ENCODE assay signal across 9 cellular contexts in the genomic region with DNA sequence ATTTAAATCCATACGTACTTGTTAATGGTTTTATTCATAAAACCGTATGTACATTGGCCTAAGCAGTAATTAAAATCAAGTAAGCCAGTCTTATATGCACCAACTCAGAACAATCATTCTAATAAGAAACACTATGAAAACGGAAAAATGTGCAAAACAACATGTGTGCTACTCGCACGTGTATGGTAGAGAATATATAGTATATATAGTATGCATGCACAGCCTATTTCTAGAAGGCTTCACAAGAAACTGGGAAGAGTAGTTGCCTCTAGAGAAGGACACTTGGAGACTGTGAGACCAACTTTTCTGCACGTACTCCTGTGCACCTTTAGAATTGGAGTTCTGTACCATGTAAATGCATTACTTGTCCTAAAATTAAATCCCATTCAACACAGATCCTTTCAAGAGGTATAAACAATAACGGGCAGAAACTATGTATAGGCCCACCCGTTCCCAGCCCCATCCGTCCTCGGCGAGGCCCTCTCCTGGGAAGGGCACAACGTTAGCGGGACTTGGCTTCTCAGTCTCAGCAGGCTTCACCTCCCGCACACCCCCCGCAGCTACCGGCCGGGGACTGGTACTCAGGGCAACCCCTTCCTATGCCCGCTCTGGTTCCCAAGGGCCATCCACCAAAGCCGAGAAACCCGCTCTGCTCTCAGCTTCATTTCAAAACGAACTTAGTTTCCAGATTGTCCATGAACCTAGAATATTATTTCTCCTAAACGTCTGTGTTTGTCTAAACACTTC. TPM values are rescaled to one million over a fixed set of nuclear protein-coding genes. Genes with fewer than 3 reads are reported as not detected.
DNase-seq lines count a peak whose midpoint lies in the region; FAIRE-seq and TF ChIP-seq lines count a peak whose summit lies in the region.
"Had no signal": no experiment of that assay in that cellular context is flagged by ENCODE, and none has a peak within 500 bp of the region (broad histone marks: within the 10 kb centered on the region; RNA-seq: fewer than 3 reads in every experiment).

No MANE protein-coding gene starts in this region.

- no peaks in the 10 kb centered on the region for H3K36me3 Mint-ChIP-seq in T-helper 2 cell treated with Interferon-gamma antibody and Interleukin-4, amounts not matched to agents 5 μg/mL and 100 μg/mL, for 36 hours (ENCODE audit: low read depth)

- H3K9me3 ChIP-seq in breast epithelium (no peaks in the 10 kb centered on the region), stomach smooth muscle (ENCODE audit: control insufficient read depth in 2 of 2, low read length in 2 of 2) (no peaks in the 10 kb centered on the region)

- peaks cover 66% of the 10 kb centered on the region for H3K27me3 Mint-ChIP-seq in T-helper 2 cell treated with Interferon-gamma antibody and Interleukin-4, amounts not matched to agents 5 μg/mL and 100 μg/mL, for 36 hours (ENCODE audit: low read depth)

- intact Hi-C loops in breast epithelium (cut with DNase I; ENCODE audit: low total_unique reads), result no loop called here

- H3K4me3 ChIP-seq in breast epithelium, result peak overlapping the region in 1 of 3 donors; percentile 85
- peak overlapping the region; percentile 23 to 76 for H3K4me3 ChIP-seq in stomach smooth muscle (ENCODE audit: low read length in 2 of 2)

- H3K27me3 ChIP-seq in breast epithelium, result no peaks in the 10 kb centered on the region
- no peaks in the 10 kb centered on the region for H3K27me3 ChIP-seq in stomach smooth muscle (ENCODE audit: control insufficient read depth in 1 of 2, insufficient read depth in 2 of 2, low read length in 2 of 2)

- no peak overlapping the region for H3K27ac Mint-ChIP-seq in T-helper 2 cell treated with Interferon-gamma antibody and Interleukin-4, amounts not matched to agents 5 μg/mL and 100 μg/mL, for 36 hours

- H3K4me1 ChIP-seq in breast epithelium (peaks cover 0 to 4% of the 10 kb centered on the region in 2 donors), stomach smooth muscle (ENCODE audit: control insufficient read depth, insufficient read depth, low read length) (peaks cover 16% of the 10 kb centered on the region)

- DNase-seq in T-helper 2 cell treated with Interferon-gamma antibody and Interleukin-4, amounts not matched to agents 5 μg/mL and 100 μg/mL, for 36 hours (ENCODE audit: low spot score), result no peak
- DNase-seq in T-helper 2 cell (no peak), breast epithelium (ENCODE audit: low spot score in 2 of 2) (no peak), left kidney (ENCODE audit: low read depth, low spot score) (peak; percentile 55), AG08395 (ENCODE audit: low spot score) (no peak), GM12892 (ENCODE audit: insufficient read length) (no peak), A172 (ENCODE audit: low spot score) (no peak)

- no peaks in the 10 kb centered on the region for H3K9me3 Mint-ChIP-seq in T-helper 2 cell treated with Interferon-gamma antibody and Interleukin-4, amounts not matched to agents 5 μg/mL and 100 μg/mL, for 36 hours

- peak overlapping the region; percentile 37 for H3K4me3 Mint-ChIP-seq in T-helper 2 cell treated with Interferon-gamma antibody and Interleukin-4, amounts not matched to agents 5 μg/mL and 100 μg/mL, for 36 hours

- H3K36me3 ChIP-seq in breast epithelium (no peaks in the 10 kb centered on the region), stomach smooth muscle (ENCODE audit: control insufficient read depth in 2 of 2, insufficient read depth in 2 of 2, low read length in 2 of 2) (no peaks in the 10 kb centered on the region)

- H3K4me1 Mint-ChIP-seq in T-helper 2 cell treated with Interferon-gamma antibody and Interleukin-4, amounts not matched to agents 5 μg/mL and 100 μg/mL, for 36 hours (ENCODE audit: low read depth), result peaks cover 5% of the 10 kb centered on the region

- H3K9ac ChIP-seq in stomach smooth muscle (ENCODE audit: low read length in 2 of 2), result no peak overlapping the region

- TF ChIP-seq POLR2A in breast epithelium (IDR thresholded peaks at IDR 0.05) (no peak), GM12892 (IDR thresholded peaks at IDR 0.05; ENCODE audit: low read depth, low read length) (no peak)

- H3K27ac ChIP-seq in breast epithelium (peak overlapping the region; percentile 83 to 87), stomach smooth muscle (ENCODE audit: low read length) (peak overlapping the region; percentile 75)
- H3K27ac ChIP-seq: HL-60 had no signal

- FAIRE-seq in GM12892 (lab: Jason Lieb, UNC), result no peak

- TF ChIP-seq CTCF in breast epithelium (IDR thresholded peaks at IDR 0.05), result no peak

RNA-seq across cellular contexts. Expression of gene CDC14B, which starts 2.0 kb away (rescaled TPM):
- total RNA-seq in breast epithelium, result 10 to 100 TPM; 22.0 to 33.4 (median 23.9) TPM
- 0.74 TPM for polyA plus RNA-seq in GM12892 (2012; ENCODE audit: missing spikeins)
- 24.0 and 27.1 TPM in 2 replicates for total RNA-seq in A172 (2014; rRNA removed; shearing (Covaris generic))

RNA-seq across cellular contexts. Expression of gene PRXL2C, which starts 37.5 kb away (rescaled TPM):
- total RNA-seq in breast epithelium, result 10 to 100 TPM; 14.3 to 26.1 (median 16.1) TPM
- 3.9 TPM for polyA plus RNA-seq in GM12892 (2012; ENCODE audit: missing spikeins)
- 37.4 and 38.4 TPM in 2 replicates for total RNA-seq in A172 (2014; rRNA removed; shearing (Covaris generic))
